In the genomic region with DNA sequence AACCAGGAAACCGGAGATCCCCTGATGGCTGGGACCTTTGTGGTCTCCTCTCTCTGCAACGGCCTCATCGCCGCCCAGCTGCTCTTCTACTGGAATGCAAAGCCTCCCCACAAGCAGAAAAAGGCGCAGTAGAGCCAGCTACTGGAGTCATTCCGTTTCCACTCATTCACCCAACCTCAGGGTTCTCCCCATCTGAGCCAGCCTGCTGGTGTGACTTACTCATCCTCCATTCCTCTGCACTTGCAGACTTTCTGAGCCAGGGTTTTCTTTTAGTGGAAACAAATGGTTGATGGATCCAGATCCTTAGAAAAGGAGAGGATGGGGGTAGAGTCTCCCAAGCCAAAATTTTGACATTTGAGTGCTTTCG, we compare ENCODE assay signal across 10 cellular contexts.
DNase-seq lines count a peak whose midpoint lies in the region; ATAC-seq, FAIRE-seq and TF ChIP-seq lines count a peak whose summit lies in the region.
"Had no signal": no experiment of that assay in that cellular context is flagged by ENCODE, and none has a peak within 500 bp of the region (broad histone marks: within the 10 kb centered on the region; RNA-seq: fewer than 3 reads in every experiment).

No MANE protein-coding gene starts in this region.

- peak overlapping the region; percentile 8 for H3K4me3 ChIP-seq in retinal pigment epithelial cell (ENCODE audit: low read length)

- H3K4me3 Mint-ChIP-seq in dendritic cell treated with granulocyte-macrophage colony-stimulating factor and Interleukin-4, amounts not matched to agents 40 ng/mL and 50 ng/mL, for 4 days = no peak overlapping the region

- H3K9me3 Mint-ChIP-seq in dendritic cell treated with granulocyte-macrophage colony-stimulating factor and Interleukin-4, amounts not matched to agents 40 ng/mL and 50 ng/mL, for 4 days = no peaks in the 10 kb centered on the region

- peak; percentile 9 for TF ChIP-seq CTCF in retinal pigment epithelial cell (conservative IDR thresholded peaks at IDR 0.05; ENCODE audit: low read depth, low read length)

- no peak for ATAC-seq in HG03135 (IDR thresholded peaks at IDR 0.05; ENCODE audit: unreplicated experiment)
- ATAC-seq in HG03565 (IDR thresholded peaks at IDR 0.05; ENCODE audit: unreplicated experiment) = no peak

- FAIRE-seq in G401.6 (lab: Jason Lieb, UNC) (peak; percentile 63), RCC 7860 (lab: Jason Lieb, UNC) (no peak)

- H3K36me3 Mint-ChIP-seq in dendritic cell treated with granulocyte-macrophage colony-stimulating factor and Interleukin-4, amounts not matched to agents 40 ng/mL and 50 ng/mL, for 4 days (ENCODE audit: low read depth) = peaks cover 95% of the 10 kb centered on the region

- DNase-seq in NCI-H226 (peak; percentile 64), retinal pigment epithelial cell (ENCODE audit: low read depth) (peak; percentile 36), RCC 7860 (ENCODE audit: low spot score) (no peak)
- DNase-seq: amygdala; NCI-H146; stimulated activated CD4-positive, alpha-beta T cell treated with anti-CD3 and anti-CD28 coated beads, Interleukin-4, amount 100 ng/mL, for 24 hours had no signal

- H3K4me1 Mint-ChIP-seq in dendritic cell treated with granulocyte-macrophage colony-stimulating factor and Interleukin-4, amounts not matched to agents 40 ng/mL and 50 ng/mL, for 4 days (ENCODE audit: low read depth) = peaks cover 64% of the 10 kb centered on the region

- no peaks in the 10 kb centered on the region for H3K27me3 Mint-ChIP-seq in dendritic cell treated with granulocyte-macrophage colony-stimulating factor and Interleukin-4, amounts not matched to agents 40 ng/mL and 50 ng/mL, for 4 days

- H3K27ac Mint-ChIP-seq in dendritic cell treated with granulocyte-macrophage colony-stimulating factor and Interleukin-4, amounts not matched to agents 40 ng/mL and 50 ng/mL, for 4 days = peak overlapping the region; percentile 92

- intact Hi-C loops in dendritic cell treated with granulocyte-macrophage colony-stimulating factor and Interleukin-4, amounts not matched to agents 40 ng/mL and 50 ng/mL, for 4 days (cut with micrococcal nuclease) = no loop called here
